1 cellular context compared by ENCODE assay signal in the genomic region with DNA sequence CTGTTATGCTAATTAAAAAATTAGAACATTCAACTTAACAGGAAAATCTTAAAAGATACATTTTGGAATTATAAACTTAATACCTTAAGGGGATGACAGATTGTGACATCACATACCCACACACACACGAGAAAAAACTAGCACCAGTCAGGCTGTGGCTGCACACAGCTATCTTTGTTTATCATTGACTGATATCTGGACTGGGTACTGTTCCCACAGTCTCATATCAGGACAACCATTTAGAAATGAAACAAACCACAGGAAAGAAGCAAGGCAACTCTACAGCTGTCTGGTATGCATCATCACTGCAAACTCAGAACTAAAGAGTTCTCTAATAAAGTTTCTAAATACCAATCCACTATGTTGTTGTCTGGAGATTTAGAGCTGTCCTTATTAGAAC.
TF ChIP-seq lines count a peak whose summit lies in the region.

No MANE protein-coding gene starts in this region.

TF ChIP-seq in GM23338, 12 proteins besides CTCF, POLR2A, EP300 and RAD21 (continued from another document):
- TF ChIP-seq, protein P1, sequence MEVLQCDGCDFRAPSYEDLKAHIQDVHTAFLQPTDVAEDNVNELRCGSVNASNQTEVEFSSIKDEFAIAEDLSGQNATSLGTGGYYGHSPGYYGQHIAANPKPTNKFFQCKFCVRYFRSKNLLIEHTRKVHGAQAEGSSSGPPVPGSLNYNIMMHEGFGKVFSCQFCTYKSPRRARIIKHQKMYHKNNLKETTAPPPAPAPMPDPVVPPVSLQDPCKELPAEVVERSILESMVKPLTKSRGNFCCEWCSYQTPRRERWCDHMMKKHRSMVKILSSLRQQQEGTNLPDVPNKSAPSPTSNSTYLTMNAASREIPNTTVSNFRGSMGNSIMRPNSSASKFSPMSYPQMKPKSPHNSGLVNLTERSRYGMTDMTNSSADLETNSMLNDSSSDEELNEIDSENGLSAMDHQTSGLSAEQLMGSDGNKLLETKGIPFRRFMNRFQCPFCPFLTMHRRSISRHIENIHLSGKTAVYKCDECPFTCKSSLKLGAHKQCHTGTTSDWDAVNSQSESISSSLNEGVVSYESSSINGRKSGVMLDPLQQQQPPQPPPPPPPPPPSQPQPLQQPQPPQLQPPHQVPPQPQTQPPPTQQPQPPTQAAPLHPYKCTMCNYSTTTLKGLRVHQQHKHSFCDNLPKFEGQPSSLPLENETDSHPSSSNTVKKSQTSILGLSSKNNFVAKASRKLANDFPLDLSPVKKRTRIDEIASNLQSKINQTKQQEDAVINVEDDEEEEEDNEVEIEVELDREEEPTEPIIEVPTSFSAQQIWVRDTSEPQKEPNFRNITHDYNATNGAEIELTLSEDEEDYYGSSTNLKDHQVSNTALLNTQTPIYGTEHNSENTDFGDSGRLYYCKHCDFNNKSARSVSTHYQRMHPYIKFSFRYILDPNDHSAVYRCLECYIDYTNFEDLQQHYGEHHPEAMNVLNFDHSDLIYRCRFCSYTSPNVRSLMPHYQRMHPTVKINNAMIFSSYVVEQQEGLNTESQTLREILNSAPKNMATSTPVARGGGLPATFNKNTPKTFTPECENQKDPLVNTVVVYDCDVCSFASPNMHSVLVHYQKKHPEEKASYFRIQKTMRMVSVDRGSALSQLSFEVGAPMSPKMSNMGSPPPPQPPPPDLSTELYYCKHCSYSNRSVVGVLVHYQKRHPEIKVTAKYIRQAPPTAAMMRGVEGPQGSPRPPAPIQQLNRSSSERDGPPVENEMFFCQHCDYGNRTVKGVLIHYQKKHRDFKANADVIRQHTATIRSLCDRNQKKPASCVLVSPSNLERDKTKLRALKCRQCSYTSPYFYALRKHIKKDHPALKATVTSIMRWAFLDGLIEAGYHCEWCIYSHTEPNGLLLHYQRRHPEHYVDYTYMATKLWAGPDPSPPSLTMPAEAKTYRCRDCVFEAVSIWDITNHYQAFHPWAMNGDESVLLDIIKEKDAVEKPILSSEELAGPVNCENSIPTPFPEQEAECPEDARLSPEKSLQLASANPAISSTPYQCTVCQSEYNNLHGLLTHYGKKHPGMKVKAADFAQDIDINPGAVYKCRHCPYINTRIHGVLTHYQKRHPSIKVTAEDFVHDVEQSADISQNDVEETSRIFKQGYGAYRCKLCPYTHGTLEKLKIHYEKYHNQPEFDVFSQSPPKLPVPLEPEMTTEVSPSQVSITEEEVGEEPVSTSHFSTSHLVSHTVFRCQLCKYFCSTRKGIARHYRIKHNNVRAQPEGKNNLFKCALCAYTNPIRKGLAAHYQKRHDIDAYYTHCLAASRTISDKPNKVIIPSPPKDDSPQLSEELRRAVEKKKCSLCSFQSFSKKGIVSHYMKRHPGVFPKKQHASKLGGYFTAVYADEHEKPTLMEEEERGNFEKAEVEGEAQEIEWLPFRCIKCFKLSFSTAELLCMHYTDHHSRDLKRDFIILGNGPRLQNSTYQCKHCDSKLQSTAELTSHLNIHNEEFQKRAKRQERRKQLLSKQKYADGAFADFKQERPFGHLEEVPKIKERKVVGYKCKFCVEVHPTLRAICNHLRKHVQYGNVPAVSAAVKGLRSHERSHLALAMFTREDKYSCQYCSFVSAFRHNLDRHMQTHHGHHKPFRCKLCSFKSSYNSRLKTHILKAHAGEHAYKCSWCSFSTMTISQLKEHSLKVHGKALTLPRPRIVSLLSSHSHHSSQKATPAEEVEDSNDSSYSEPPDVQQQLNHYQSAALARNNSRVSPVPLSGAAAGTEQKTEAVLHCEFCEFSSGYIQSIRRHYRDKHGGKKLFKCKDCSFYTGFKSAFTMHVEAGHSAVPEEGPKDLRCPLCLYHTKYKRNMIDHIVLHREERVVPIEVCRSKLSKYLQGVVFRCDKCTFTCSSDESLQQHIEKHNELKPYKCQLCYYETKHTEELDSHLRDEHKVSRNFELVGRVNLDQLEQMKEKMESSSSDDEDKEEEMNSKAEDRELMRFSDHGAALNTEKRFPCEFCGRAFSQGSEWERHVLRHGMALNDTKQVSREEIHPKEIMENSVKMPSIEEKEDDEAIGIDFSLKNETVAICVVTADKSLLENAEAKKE (CRISPR knock-in tag; IDR thresholded peaks at IDR 0.05) = no peak
- TF ChIP-seq, protein P2, sequence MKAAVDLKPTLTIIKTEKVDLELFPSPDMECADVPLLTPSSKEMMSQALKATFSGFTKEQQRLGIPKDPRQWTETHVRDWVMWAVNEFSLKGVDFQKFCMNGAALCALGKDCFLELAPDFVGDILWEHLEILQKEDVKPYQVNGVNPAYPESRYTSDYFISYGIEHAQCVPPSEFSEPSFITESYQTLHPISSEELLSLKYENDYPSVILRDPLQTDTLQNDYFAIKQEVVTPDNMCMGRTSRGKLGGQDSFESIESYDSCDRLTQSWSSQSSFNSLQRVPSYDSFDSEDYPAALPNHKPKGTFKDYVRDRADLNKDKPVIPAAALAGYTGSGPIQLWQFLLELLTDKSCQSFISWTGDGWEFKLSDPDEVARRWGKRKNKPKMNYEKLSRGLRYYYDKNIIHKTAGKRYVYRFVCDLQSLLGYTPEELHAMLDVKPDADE (IDR thresholded peaks at IDR 0.05) = no peak
- TF ChIP-seq POLR2AphosphoS5 (IDR thresholded peaks at IDR 0.05; ENCODE audit: low read depth) = no peak
- no peak for TF ChIP-seq NANOG (IDR thresholded peaks at IDR 0.05; ENCODE audit: borderline replicate concordance)
- no peak for TF ChIP-seq STAT1 (IDR thresholded peaks at IDR 0.05; ENCODE audit: unreplicated experiment)
- no peak for TF ChIP-seq JUNB (IDR thresholded peaks at IDR 0.05; ENCODE audit: unreplicated experiment)
